In the genomic region with DNA sequence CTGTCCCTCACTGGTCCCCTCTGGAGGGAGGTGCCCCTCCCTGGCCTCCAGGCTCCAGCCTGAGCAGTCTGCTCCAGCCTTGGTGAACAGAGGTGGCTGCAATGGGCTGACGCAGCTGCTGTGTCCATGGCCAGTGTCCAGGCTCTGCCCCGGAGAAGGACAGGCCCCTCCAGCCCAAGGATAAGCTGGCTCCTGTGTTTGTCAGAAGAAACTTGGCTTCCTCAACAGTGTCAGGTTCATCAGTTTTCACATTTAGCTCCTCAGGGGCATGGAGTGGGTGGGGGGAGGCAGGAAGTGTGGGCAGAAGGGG, we compare ENCODE assay signal across 21 cellular contexts.
"Had no signal": no experiment of that assay in that cellular context is flagged by ENCODE, and none has a peak within 500 bp of the region (broad histone marks: within the 10 kb centered on the region; RNA-seq: fewer than 3 reads in every experiment).

No MANE protein-coding gene starts in this region.

- H3K27ac Mint-ChIP-seq: activated B cell treated with CpG ODN at 0.5 μM for 24 hours; activated naive CD8-positive, alpha-beta T cell treated with anti-CD3 and anti-CD28 coated beads for 36 hours; effector memory CD8-positive, alpha-beta T cell; nephron progenitor cell; stimulated activated naive CD8-positive, alpha-beta T cell treated with anti-CD3 and anti-CD28 coated beads, Interleukin-15, Interleukin-2, amounts not matched to agents 100 ng/mL and 50 ng/mL, for 24 hours had no signal

- H3K4me1 ChIP-seq: lower lobe of right lung, transverse colon had no signal

- H3K4me1 Mint-ChIP-seq: activated B cell treated with CpG ODN at 0.5 μM for 24 hours; activated naive CD8-positive, alpha-beta T cell treated with anti-CD3 and anti-CD28 coated beads for 36 hours had no signal

- H3K36me3 Mint-ChIP-seq: activated naive CD8-positive, alpha-beta T cell treated with anti-CD3 and anti-CD28 coated beads for 36 hours had no signal

- H3K27ac ChIP-seq: epithelial cell of prostate, hepatocyte, lower lobe of right lung, skin epidermis, transverse colon had no signal

- ATAC-seq: effector memory CD8-positive, alpha-beta T cell; left colon; lower lobe of right lung; SK-N-SH treated with all-trans-retinoic acid at 6 μM for 48 hours had no signal

- H3K9me3 Mint-ChIP-seq: activated B cell treated with CpG ODN at 0.5 μM for 24 hours; activated naive CD8-positive, alpha-beta T cell treated with anti-CD3 and anti-CD28 coated beads for 36 hours; effector memory CD8-positive, alpha-beta T cell; stimulated activated naive CD8-positive, alpha-beta T cell treated with anti-CD3 and anti-CD28 coated beads, Interleukin-15, Interleukin-2, amounts not matched to agents 100 ng/mL and 50 ng/mL, for 24 hours had no signal

- H3K27me3 ChIP-seq: hepatocyte had no signal

- H3K9me3 ChIP-seq: lower lobe of right lung, transverse colon had no signal

- H3K4me3 ChIP-seq: hepatocyte, lower lobe of right lung, skin epidermis, transverse colon had no signal

- H3K36me3 ChIP-seq: lower lobe of right lung, transverse colon had no signal

- H3K4me3 Mint-ChIP-seq: activated B cell treated with CpG ODN at 0.5 μM for 24 hours; activated naive CD8-positive, alpha-beta T cell treated with anti-CD3 and anti-CD28 coated beads for 36 hours; effector memory CD8-positive, alpha-beta T cell; nephron progenitor cell; stimulated activated naive CD8-positive, alpha-beta T cell treated with anti-CD3 and anti-CD28 coated beads, Interleukin-15, Interleukin-2, amounts not matched to agents 100 ng/mL and 50 ng/mL, for 24 hours had no signal

- DNase-seq: activated B cell treated with CpG ODN at 0.5 μM for 24 hours; activated CD4-positive, alpha-beta T cell treated with anti-CD3 and anti-CD28 coated beads for 48 hours; activated naive CD8-positive, alpha-beta T cell treated with anti-CD3 and anti-CD28 coated beads for 36 hours; activated T-cell treated with anti-CD3 and anti-CD28 coated beads for 4 hours; amniotic stem cell; dermis blood vessel endothelial cell; effector memory CD8-positive, alpha-beta T cell; foreskin fibroblast; left colon; lower lobe of right lung; nephron progenitor cell; occipital lobe; stimulated activated CD4-positive, alpha-beta T cell treated with anti-CD3 and anti-CD28 coated beads, Interleukin-2, amount 100 ng/mL, for 48 hours; T-helper 1 cell; T-helper 9 cell; transverse colon had no signal

- H3K4me2 ChIP-seq: hepatocyte had no signal
